In genomic region chr1:93992954-93993353, GRCh38 we compare ENCODE assay signal across 16 cellular contexts.
DNase-seq lines count a peak whose midpoint lies in the region; ATAC-seq, FAIRE-seq and TF ChIP-seq lines count a peak whose summit lies in the region.
"Had no signal": no experiment of that assay in that cellular context is flagged by ENCODE, and none has a peak within 500 bp of the region (broad histone marks: within the 10 kb centered on the region; RNA-seq: fewer than 3 reads in every experiment).

No MANE protein-coding gene starts in this region.

- TF ChIP-seq POLR2A in lower leg skin (IDR thresholded peaks at IDR 0.05) (no peak), tibial nerve (IDR thresholded peaks at IDR 0.05) (no peak)

- H4K20me1 ChIP-seq in OCI-LY7 (ENCODE audit: insufficient read depth, low read length), result no peaks in the 10 kb centered on the region

- H3K4me3 Mint-ChIP-seq in progenitor cell of endocrine pancreas (ENCODE audit: low read depth), result no peak overlapping the region
- H3K4me3 Mint-ChIP-seq: H9 had no signal

- ATAC-seq in left lobe of liver, result peak; percentile 84
- no peak for ATAC-seq in HG03439 (IDR thresholded peaks at IDR 0.05; ENCODE audit: unreplicated experiment)

- H3K36me3 ChIP-seq in OCI-LY7 (ENCODE audit: insufficient read depth, low read length) (no peaks in the 10 kb centered on the region), WERI-Rb-1 (no peaks in the 10 kb centered on the region; the same call in none of the 2 replicates), tibial nerve (no peaks in the 10 kb centered on the region)
- H3K36me3 ChIP-seq: BE2C had no signal

- TF ChIP-seq EP300 in tibial nerve (IDR thresholded peaks at IDR 0.05), result no peak

- H3K27me3 ChIP-seq in WERI-Rb-1 (ENCODE audit: insufficient read depth, low read depth, severe bottlenecking), result no peaks in the 10 kb centered on the region
- H3K27me3 ChIP-seq in tibial nerve, result no peaks in the 10 kb centered on the region
- H3K27me3 ChIP-seq: BE2C had no signal

- no peaks in the 10 kb centered on the region for H3K36me3 Mint-ChIP-seq in progenitor cell of endocrine pancreas (ENCODE audit: insufficient read depth)
- H3K36me3 Mint-ChIP-seq: CD4-positive, alpha-beta memory T cell had no signal

- H3K4me3 ChIP-seq in OCI-LY7 (ENCODE audit: low read depth, low read length, poor library complexity, severe bottlenecking) (no peak overlapping the region), WERI-Rb-1 (ENCODE audit: low read depth, low read length) (no peak overlapping the region), lower leg skin (ENCODE audit: low read depth, poor library complexity, severe bottlenecking) (no peak overlapping the region), tibial nerve (no peak overlapping the region)

- H3K27ac ChIP-seq in OCI-LY7 (ENCODE audit: low read depth, low read length, poor library complexity, severe bottlenecking), result no peak overlapping the region
- peak overlapping the region; percentile 69 for H3K27ac ChIP-seq in WERI-Rb-1
- H3K27ac ChIP-seq in tibial nerve, result no peak overlapping the region

- no peaks in the 10 kb centered on the region for H3K9me2 ChIP-seq in OCI-LY7 (ENCODE audit: insufficient read depth, low read length)

- CTCF ChIA-PET in OCI-LY7 (lab: Charles Lee; ENCODE audit: unreplicated experiment), result interaction anchor here (0.6 kb wide), 1 partner anchor 25 kb away, joined by 3 read pairs; no protein-coding TSS in a partner anchor

- no peaks in the 10 kb centered on the region for H3K4me1 ChIP-seq in OCI-LY7 (ENCODE audit: insufficient read depth, low read length, poor library complexity, severe bottlenecking)
- peaks cover 0 to 16% (median 2%) of the 10 kb centered on the region in 4 donors for H3K4me1 ChIP-seq in tibial nerve
- H3K4me1 ChIP-seq: BE2C had no signal

- FAIRE-seq in GM19239 (lab: Jason Lieb, UNC), result no peak

- H3K9me3 ChIP-seq in OCI-LY7 (ENCODE audit: low read length) (no peaks in the 10 kb centered on the region), WERI-Rb-1 (ENCODE audit: severe bottlenecking) (no peaks in the 10 kb centered on the region), tibial nerve (no peaks in the 10 kb centered on the region)
- H3K9me3 ChIP-seq: BE2C had no signal

- WGBS in lower leg skin, 2 donors, result 89 to 90% methylated on average over 10 of the region's 10 CpGs
- WGBS in tibial nerve, 2 donors, result 92 to 93% methylated on average over 10 of the region's 10 CpGs

- peak overlapping the region; percentile 34; the same call in 1 of the 2 replicates for H3K4me2 ChIP-seq in OCI-LY7 (ENCODE audit: low read length)

- POLR2A ChIA-PET in OCI-LY7 (lab: Charles Lee), result interaction anchor here (0.6 kb wide), 1 partner anchor 20 kb away, joined by 3 read pairs; no protein-coding TSS in a partner anchor

- H2AFZ ChIP-seq in OCI-LY7 (ENCODE audit: low read length), result no peak overlapping the region

- H3K9me3 Mint-ChIP-seq in progenitor cell of endocrine pancreas (ENCODE audit: low read depth), result no peaks in the 10 kb centered on the region
- H3K9me3 Mint-ChIP-seq: H9 had no signal

- H3K4me1 Mint-ChIP-seq in progenitor cell of endocrine pancreas (ENCODE audit: low read depth), result peaks cover 5% of the 10 kb centered on the region
- H3K4me1 Mint-ChIP-seq: H9 had no signal

- TF ChIP-seq CTCF in OCI-LY7 (conservative IDR thresholded peaks at IDR 0.05; ENCODE audit: low read length) (no peak), WERI-Rb-1 (IDR thresholded peaks at IDR 0.05; ENCODE audit: low read depth, low read length) (no peak), progenitor cell of endocrine pancreas (IDR thresholded peaks at IDR 0.05; ENCODE audit: unreplicated experiment) (no peak), lower leg skin (IDR thresholded peaks at IDR 0.05) (no peak), tibial nerve (IDR thresholded peaks at IDR 0.05) (no peak)

- intact Hi-C loops in OCI-LY7 (cut with micrococcal nuclease; ENCODE audit: unreplicated experiment) (no loop called here), lower leg skin (cut with DNase I; ENCODE audit: low total_unique reads) (no loop called here)

- no TSS peak for BruUV-seq in OCI-LY7 (replicated peaks; lab: Mats Ljungman, UMichigan)

- DNase-seq in OCI-LY7 (ENCODE audit: low spot score) (no peak), WERI-Rb-1 (no peak), left lobe of liver (ENCODE audit: low spot score) (peak; percentile 77), progenitor cell of endocrine pancreas (ENCODE audit: low spot score, unreplicated experiment) (no peak), lower leg skin (ENCODE audit: low spot score in 2 of 2) (no peak), GM19239 (ENCODE audit: insufficient read length, low spot score) (no peak), tibial nerve (ENCODE audit: low spot score in 2 of 2) (no peak)
- DNase-seq: BE2C; CD4-positive, alpha-beta memory T cell; GF-D8; H9; NCI-H1417 treated with DMSO at 0.1 percent for 48 hours; NCI-H2029; NCI-H2171 treated with DMSO at 0.1 percent for 48 hours; NCI-H774 had no signal

- H3K27ac Mint-ChIP-seq in progenitor cell of endocrine pancreas, result peak overlapping the region; percentile 6

- no peaks in the 10 kb centered on the region for H3K79me2 ChIP-seq in OCI-LY7 (ENCODE audit: insufficient read depth, low read depth, low read length)

- peaks cover 36% of the 10 kb centered on the region for H3K27me3 Mint-ChIP-seq in progenitor cell of endocrine pancreas
